14 cellular contexts compared by ENCODE assay signal in the genomic region with DNA sequence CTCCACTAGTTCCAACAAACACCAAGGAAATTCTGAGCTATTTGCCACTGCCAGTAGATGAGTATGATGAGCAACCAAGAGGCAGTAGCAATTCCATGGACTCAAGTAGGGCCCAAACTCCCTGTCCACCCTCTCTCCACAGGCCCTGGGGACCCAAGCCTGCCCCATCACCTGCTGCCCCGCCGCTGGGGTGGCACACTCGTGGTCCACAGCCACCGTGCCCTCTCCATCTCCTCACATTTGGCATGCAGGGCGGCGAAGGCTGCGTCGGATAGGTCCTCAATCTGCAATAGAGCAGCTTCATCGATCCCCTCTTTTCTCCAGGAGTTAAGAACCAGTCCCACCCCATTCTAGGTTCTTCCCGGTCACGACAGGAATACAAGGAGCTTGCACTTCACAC. TPM values are rescaled to one million over a fixed set of nuclear protein-coding genes. Genes with fewer than 3 reads are reported as not detected.
"Had no signal": no experiment of that assay in that cellular context is flagged by ENCODE, and none has a peak within 500 bp of the region (broad histone marks: within the 10 kb centered on the region; RNA-seq: fewer than 3 reads in every experiment).

No MANE protein-coding gene starts in this region.

- H3K4me3 ChIP-seq: coronary artery, gastrocnemius medialis, heart right ventricle, left lung, sigmoid colon, SK-N-MC, stomach, upper lobe of right lung had no signal

- ATAC-seq: gastrocnemius medialis, heart right ventricle, left lung, upper lobe of right lung had no signal

- H3K27ac ChIP-seq: coronary artery, gastrocnemius medialis, heart right ventricle, left lung, sigmoid colon, SK-N-MC, stomach, upper lobe of right lung had no signal

- H3K4me3 Mint-ChIP-seq: activated B cell treated with CpG ODN at 0.5 μM for 24 hours had no signal

- H3K27me3 ChIP-seq: gastrocnemius medialis, heart right ventricle, left lung, sigmoid colon, stomach, upper lobe of right lung had no signal

- DNase-seq: activated B cell treated with CpG ODN at 0.5 μM for 24 hours; activated naive CD4-positive, alpha-beta T cell; gastrocnemius medialis; heart right ventricle; sigmoid colon; stomach; upper lobe of right lung had no signal

- H3K4me1 ChIP-seq: left lung, upper lobe of right lung had no signal

- H3K27ac Mint-ChIP-seq: activated B cell treated with CpG ODN at 0.5 μM for 24 hours had no signal

- H3K27me3 Mint-ChIP-seq: activated B cell treated with CpG ODN at 0.5 μM for 24 hours had no signal

- H3K9me3 ChIP-seq: gastrocnemius medialis, heart right ventricle, left lung, sigmoid colon, stomach, upper lobe of right lung had no signal

RNA-seq across cellular contexts. Expression of a gene that starts 33.9 kb away (rescaled TPM):
- total RNA-seq: activated B cell treated with CpG ODN at 0.5 μM for 24 hours, aorta, esophagus mucosa, gastrocnemius medialis, heart right ventricle, kidney epithelial cell, left lung, lung microvascular endothelial cell, sigmoid colon, stomach, upper lobe of right lung had no signal
